Comparison of ENCODE assay signal across 15 cellular contexts in the genomic region with DNA sequence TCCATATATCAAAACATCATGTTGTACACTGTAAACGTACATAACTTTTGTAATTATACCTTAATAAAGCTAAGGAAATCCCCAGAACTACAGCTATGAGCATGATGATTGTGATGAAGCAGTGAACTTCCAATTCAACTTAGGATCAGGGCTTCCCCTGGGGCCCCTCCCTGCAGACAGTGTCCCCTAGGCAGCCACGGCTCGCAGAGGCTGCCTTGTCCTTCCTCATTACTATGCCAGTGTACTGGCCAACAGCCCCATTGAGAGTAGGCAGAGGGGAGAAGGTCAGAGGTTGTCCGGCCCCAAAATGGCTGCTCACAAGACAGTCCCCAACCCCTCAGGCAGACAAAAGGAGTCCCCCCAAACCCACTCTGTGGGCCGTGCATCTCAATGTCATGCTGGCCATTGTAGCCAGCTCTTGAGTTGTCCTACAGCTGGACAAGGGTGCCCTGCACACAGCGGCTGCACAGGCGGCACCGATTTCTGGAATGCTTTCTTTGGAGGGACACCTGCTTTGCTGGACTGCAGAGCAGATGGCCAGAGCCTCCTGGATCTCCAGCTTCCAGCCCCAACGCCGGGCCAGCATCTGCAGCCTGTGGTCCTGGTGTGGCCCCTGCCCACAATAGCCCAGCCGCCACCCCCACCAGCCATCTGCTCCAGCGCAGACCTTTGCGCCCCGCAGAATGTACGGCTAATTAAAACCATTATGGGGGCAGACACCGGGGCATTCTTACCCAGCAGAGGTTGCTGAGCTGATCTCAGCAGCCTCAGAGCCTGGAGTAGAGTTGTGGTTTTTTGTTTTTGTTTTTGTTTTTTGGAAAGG. TPM values are rescaled to one million over a fixed set of nuclear protein-coding genes. Genes with fewer than 3 reads are reported as not detected.
DNase-seq lines count a peak whose midpoint lies in the region; ATAC-seq, FAIRE-seq and TF ChIP-seq lines count a peak whose summit lies in the region.
"Had no signal": no experiment of that assay in that cellular context is flagged by ENCODE, and none has a peak within 500 bp of the region (broad histone marks: within the 10 kb centered on the region; RNA-seq: fewer than 3 reads in every experiment).

No MANE protein-coding gene starts in this region.

- TF ChIP-seq RAD21 in HepG2 (CRISPR knock-in tag; IDR thresholded peaks at IDR 0.05), result no peak

- no peaks in the 10 kb centered on the region for H3K79me2 ChIP-seq in HepG2 (ENCODE audit: insufficient read depth, low read length)
- H3K79me2 ChIP-seq: parathyroid adenoma had no signal

- in situ Hi-C loops in HepG2 (cut with HindIII; ENCODE audit: extremely low pct_ligation_motif_present, low pct_unique_long_range_greater_than_20kb), result loop anchor here (5.0 kb wide), 1 partner anchor 77 kb away; no protein-coding TSS in a partner anchor

- WGBS in HepG2 (ENCODE audit: low lambda C conversion rate), result 100% methylated on average over 6 of the region's 16 CpGs
- WGBS in upper lobe of left lung, 2 donors, result 75 to 83% methylated on average over 9 to 16 of the region's 16 CpGs

- DNase-seq in Right ventricle myocardium superior (no peak), Right ventricle myocardium inferior (ENCODE audit: missing footprints) (no peak), HepG2 (ENCODE audit: low spot score) (no peak), upper lobe of left lung (peak in 1 of 2 donors; percentile 59), SIG-M5 (lab: John Stamatoyannopoulos, UW) (no peak), SKM-1 treated with dmso at 0.1 percent for 144 hours (lab: John Stamatoyannopoulos, UW; ENCODE audit: unreplicated experiment) (no peak)
- DNase-seq: activated CD4-positive, alpha-beta T cell treated with anti-CD3 and anti-CD28 coated beads, Interleukin-2, amount 50 U/mL, for 1 hour; stimulated activated CD4-positive, alpha-beta T cell treated with anti-CD3 and anti-CD28 coated beads, Interleukin-4, amount 100 ng/mL, for 24 hours had no signal

- H3K27ac Mint-ChIP-seq in activated T-helper 17 cell treated with anti-CD3 and anti-CD28 coated beads, Interleukin-2, amount 50 U/mL, for 72 hours, result peak overlapping the region; percentile 74

- BruUV-seq in HepG2 (replicated peaks; lab: Mats Ljungman, UMichigan), result no TSS peak

- H3K4me3 ChIP-seq in HepG2 (replicated peaks in 1 of 3; ENCODE audit: insufficient read depth in 1 of 3, low read depth in 2 of 3, low read length in 3 of 3) (no peak overlapping the region), upper lobe of left lung (no peak overlapping the region)
- H3K4me3 ChIP-seq: breast epithelium, suprapubic skin had no signal

- H3K4me1 Mint-ChIP-seq in activated T-helper 17 cell treated with anti-CD3 and anti-CD28 coated beads, Interleukin-2, amount 50 U/mL, for 72 hours, result peaks cover 26% of the 10 kb centered on the region

- peak overlapping the region; percentile 66 for H3K4me3 Mint-ChIP-seq in activated T-helper 17 cell treated with anti-CD3 and anti-CD28 coated beads, Interleukin-2, amount 50 U/mL, for 72 hours

- TF ChIP-seq EP300 in HepG2 (IDR thresholded peaks at IDR 0.05; ENCODE audit: low read depth in 2 of 2, low read length in 2 of 2), result no peak
- no peak for TF ChIP-seq EP300 in HepG2 (CRISPR knock-in tag; IDR thresholded peaks at IDR 0.05; ENCODE audit: borderline replicate concordance)
- no peak for TF ChIP-seq EP300 in upper lobe of left lung (IDR thresholded peaks at IDR 0.05)

- H3K9me3 Mint-ChIP-seq in activated T-helper 17 cell treated with anti-CD3 and anti-CD28 coated beads, Interleukin-2, amount 50 U/mL, for 72 hours, result no peaks in the 10 kb centered on the region

- POLR2A ChIA-PET in HepG2 (lab: Yijun Ruan, JAX), result no interaction called here

- no peaks in the 10 kb centered on the region for H3K27me3 Mint-ChIP-seq in activated T-helper 17 cell treated with anti-CD3 and anti-CD28 coated beads, Interleukin-2, amount 50 U/mL, for 72 hours

- H3K9me3 ChIP-seq in HepG2 (ENCODE audit: low read length) (no peaks in the 10 kb centered on the region), upper lobe of left lung (no peaks in the 10 kb centered on the region)
- H3K9me3 ChIP-seq: breast epithelium, suprapubic skin had no signal

- no peak overlapping the region for H3K9ac ChIP-seq in HepG2 (ENCODE audit: insufficient read depth, low read depth, low read length)
- H3K9ac ChIP-seq: parathyroid adenoma had no signal

- H3K27ac ChIP-seq in HepG2 (ENCODE audit: extremely low read length, insufficient read depth, low read length) (no peak overlapping the region), upper lobe of left lung (peak overlapping the region in 3 of 4 donors; percentile 28 to 45 (median 44))
- H3K27ac ChIP-seq: breast epithelium, parathyroid adenoma, suprapubic skin had no signal

- H3K27me3 ChIP-seq in HepG2 (ENCODE audit: control insufficient read depth in 1 of 2, insufficient read depth in 2 of 2, low read length in 2 of 2) (no peaks in the 10 kb centered on the region), upper lobe of left lung (no peaks in the 10 kb centered on the region)
- H3K27me3 ChIP-seq: breast epithelium, suprapubic skin had no signal

- ATAC-seq in Right ventricle myocardium superior (ENCODE audit: poor library complexity) (peak; percentile 51), Right ventricle myocardium inferior (no peak), HepG2 (no peak), upper lobe of left lung (ENCODE audit: low FRiP score in 2 of 2) (no peak), GM18907 (IDR thresholded peaks at IDR 0.05; ENCODE audit: unreplicated experiment) (no peak)
- peak; percentile 59 for ATAC-seq in activated T-helper 17 cell treated with anti-CD3 and anti-CD28 coated beads, Interleukin-2, amount 50 U/mL, for 72 hours (replicated peaks)

- TF ChIP-seq CTCF in HepG2 (CRISPR knock-in tag; IDR thresholded peaks at IDR 0.05) (no peak), upper lobe of left lung (IDR thresholded peaks at IDR 0.05) (no peak)

- H3K36me3 ChIP-seq in HepG2 (replicated peaks in 1 of 2; ENCODE audit: control insufficient read depth in 1 of 2, insufficient read depth in 2 of 2, low read length in 2 of 2) (no peaks in the 10 kb centered on the region), upper lobe of left lung (peaks cover 0 to 4% (median 0%) of the 10 kb centered on the region in 4 donors)
- H3K36me3 ChIP-seq: breast epithelium had no signal

- no peaks in the 10 kb centered on the region for H4K20me1 ChIP-seq in HepG2 (ENCODE audit: insufficient read depth, low read length)

- no peak for FAIRE-seq in HepG2 (lab: Jason Lieb, UNC)
- FAIRE-seq: H54, keratinocyte had no signal

- TF ChIP-seq POLR2A in HepG2 (IDR thresholded peaks at IDR 0.05; ENCODE audit: insufficient read depth in 1 of 2, low read depth in 2 of 2, low read length in 2 of 2) (no peak), upper lobe of left lung (IDR thresholded peaks at IDR 0.05) (no peak)

- no peak overlapping the region for H2AFZ ChIP-seq in HepG2 (ENCODE audit: low read length)
- H2AFZ ChIP-seq: parathyroid adenoma had no signal

- H3K4me1 ChIP-seq in HepG2 (ENCODE audit: insufficient read depth, low read length), result no peaks in the 10 kb centered on the region
- H3K4me1 ChIP-seq in upper lobe of left lung, result peaks cover 0 to 20% (median 6%) of the 10 kb centered on the region in 4 donors
- H3K4me1 ChIP-seq: breast epithelium, parathyroid adenoma, suprapubic skin had no signal

- H3K4me2 ChIP-seq in HepG2 (ENCODE audit: low read depth, low read length), result no peak overlapping the region

- peaks cover 11% of the 10 kb centered on the region for H3K36me3 Mint-ChIP-seq in activated T-helper 17 cell treated with anti-CD3 and anti-CD28 coated beads, Interleukin-2, amount 50 U/mL, for 72 hours (ENCODE audit: low read depth)

- intact Hi-C loops in Right ventricle myocardium superior (cut with DNase I), result no loop called here
- intact Hi-C loops in Right ventricle myocardium inferior (cut with DNase I), result loop anchor here (10.0 kb wide), 1 partner anchor 470 kb away; a partner anchor contains a TSS
- intact Hi-C loops in HepG2 (cut with micrococcal nuclease; ENCODE audit: unreplicated experiment), result no loop called here

- CTCF ChIA-PET in HepG2 (lab: Yijun Ruan, JAX; ENCODE audit: low intra/inter-chr PET ratio, low total read pairs), result no interaction called here

TF ChIP-seq in HepG2, 621 proteins besides CTCF, POLR2A, EP300 and RAD21:
- TF ChIP-seq ZC3H13 (CRISPR knock-in tag; IDR thresholded peaks at IDR 0.05), result no peak
- peak; percentile 26; the same call in 1 of the 2 replicates for TF ChIP-seq CEBPB (IDR thresholded peaks at IDR 0.05; ENCODE audit: borderline replicate concordance, low read depth, low read length)

RNA-seq across cellular contexts. Expression of a gene that starts 46.1 kb away (rescaled TPM):
- total RNA-seq in Right ventricle myocardium superior, result 22.8 TPM
- total RNA-seq in Right ventricle myocardium inferior, result 22.2 TPM
- 10 to 100 TPM; 25.9 to 42.2 TPM for total RNA-seq in activated T-helper 17 cell treated with anti-CD3 and anti-CD28 coated beads, Interleukin-2, amount 50 U/mL, for 72 hours
- total RNA-seq in HepG2 (2016; rRNA removed; fragmentation: Illumina TruSeq; extraction: Trizol), result 9.7 and 11.6 TPM in 2 replicates
- total RNA-seq in HepG2 (2016; cell fraction: cytosol; rRNA removed; fragmentation: Illumina TruSeq; extraction: Trizol; ENCODE audit: low read depth), result 2.4 and 2.5 TPM in 2 replicates
- total RNA-seq in HepG2 (2016; cell fraction: insoluble cytoplasmic fraction; rRNA removed; fragmentation: Illumina TruSeq; extraction: Trizol), result 9.5 and 10.5 TPM in 2 replicates
- total RNA-seq in HepG2 (2016; cell fraction: membrane; rRNA removed; fragmentation: Illumina TruSeq; extraction: Trizol), result 4.7 and 5.1 TPM in 2 replicates
- 15.1 and 17.0 TPM in 2 replicates for total RNA-seq in HepG2 (2016; cell fraction: nucleus; rRNA removed; fragmentation: Illumina TruSeq; extraction: Trizol)
- polyA plus RNA-seq in HepG2 (2011; rRNA removed), result 2.5 and 2.8 TPM in 2 replicates
- 1.1 and 2.0 TPM in 2 replicates for polyA plus RNA-seq in HepG2 (2011; cell fraction: cytosol; rRNA removed)
- polyA plus RNA-seq in HepG2 (2011; cell fraction: nucleus; rRNA removed), result 3.9 and 4.5 TPM in 2 replicates
- 3.0 and 5.9 TPM in 2 replicates for polyA plus RNA-seq in HepG2 (2012)
- 1.0 and 1.5 TPM in 2 replicates for polyA plus RNA-seq in HepG2 (2016; cell fraction: cytosol; fragmentation: Illumina TruSeq; extraction: Trizol; ENCODE audit: low read depth)
- polyA plus RNA-seq in HepG2 (2016; cell fraction: insoluble cytoplasmic fraction; fragmentation: Illumina TruSeq; extraction: Trizol; ENCODE audit: low read depth), result 5.5 and 6.0 TPM in 2 replicates
- 1.3 and 2.4 TPM in 2 replicates for polyA plus RNA-seq in HepG2 (2016; cell fraction: membrane; fragmentation: Illumina TruSeq; extraction: Trizol; ENCODE audit: low read depth)
- polyA plus RNA-seq in HepG2 (2016; cell fraction: nucleus; fragmentation: Illumina TruSeq; extraction: Trizol; ENCODE audit: insufficient read depth, low read depth), result 9.0 and 13.1 TPM in 2 replicates
- 11.8 and 30.5 TPM in 2 replicates for polyA minus RNA-seq in HepG2 (2011; rRNA and poly(A)+ RNA removed; ENCODE audit: low replicate concordance)
- polyA minus RNA-seq in HepG2 (2011; cell fraction: cytosol; rRNA and poly(A)+ RNA removed), result 6.8 and 8.1 TPM in 2 replicates
- 19.8 and 20.9 TPM in 2 replicates for polyA minus RNA-seq in HepG2 (2011; cell fraction: nucleus; rRNA and poly(A)+ RNA removed)
- 10 to 100 TPM; 24.8 to 50.3 (median 42.2) TPM for total RNA-seq in upper lobe of left lung

Comparison
In these comparisons a context has a peak if more than half of its experiments do, and no peak if none do; other contexts are left out.
1. ATAC-seq: peak in Right ventricle myocardium superior (single experiment) and activated T-helper 17 cell treated with anti-CD3 and anti-CD28 coated beads, Interleukin-2, amount 50 U/mL, for 72 hours (single experiment); none in Right ventricle myocardium inferior (single experiment), HepG2 (single experiment), upper lobe of left lung (0 of 2) and GM18907 (single experiment).